In the genomic region with DNA sequence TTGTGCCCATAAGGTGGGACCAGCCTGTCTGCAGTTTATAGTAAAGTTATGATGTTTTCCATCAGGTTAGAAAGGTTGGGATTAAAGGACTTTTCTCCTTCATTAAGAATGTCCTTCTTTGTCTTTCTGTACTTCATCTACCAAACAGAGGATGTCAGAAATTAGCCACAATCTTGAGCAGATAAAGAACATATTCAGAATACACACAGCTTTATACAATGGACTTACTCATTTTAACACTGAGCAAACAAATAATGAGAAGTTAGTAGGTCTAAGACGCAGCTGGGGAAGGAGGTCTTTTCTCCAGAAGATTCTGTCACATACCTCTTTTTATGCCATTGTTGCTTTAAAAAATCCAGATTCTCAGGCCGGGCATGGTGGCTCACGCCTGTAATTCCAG, we compare ENCODE assay signal across 29 cellular contexts. TPM values are rescaled to one million over a fixed set of nuclear protein-coding genes. Genes with fewer than 3 reads are reported as not detected.
DNase-seq lines count a peak whose midpoint lies in the region; ATAC-seq, FAIRE-seq and TF ChIP-seq lines count a peak whose summit lies in the region.
"Had no signal": no experiment of that assay in that cellular context is flagged by ENCODE, and none has a peak within 500 bp of the region (broad histone marks: within the 10 kb centered on the region; RNA-seq: fewer than 3 reads in every experiment).

No MANE protein-coding gene starts in this region.

- FAIRE-seq in urothelium cell line (lab: Jason Lieb, UNC) = peak; percentile 13
- FAIRE-seq: A204.1, GM12878, GM12892, GM18507 had no signal

- peaks cover 2% of the 10 kb centered on the region for H3K9me3 Mint-ChIP-seq in Calu3 (ENCODE audit: low read depth, unreplicated experiment)
- H3K9me3 Mint-ChIP-seq: CD14-positive monocyte; CD4-positive, alpha-beta memory T cell; CD4-positive, CD25-positive, alpha-beta regulatory T cell; CD8-positive, alpha-beta memory T cell had no signal

- H3K4me3 Mint-ChIP-seq in Calu3 (ENCODE audit: low read depth, unreplicated experiment) = no peak overlapping the region
- H3K4me3 Mint-ChIP-seq in T-helper 17 cell = no peak overlapping the region
- H3K4me3 Mint-ChIP-seq: CD14-positive monocyte; CD4-positive, alpha-beta memory T cell; CD4-positive, CD25-positive, alpha-beta regulatory T cell; CD8-positive, alpha-beta memory T cell had no signal

- DNase-seq in Calu3 = no peak
- DNase-seq in T-helper 17 cell = no peak
- peak; percentile 63 for DNase-seq in foreskin melanocyte
- DNase-seq in urothelium cell line (ENCODE audit: low spot score) = no peak
- no peak for DNase-seq in NCI-H524 treated with DMSO at 0.1 percent for 48 hours (lab: John Stamatoyannopoulos, UW)
- no peak for DNase-seq in cardiac septum (ENCODE audit: low spot score)
- no peak for DNase-seq in central memory CD4-positive, alpha-beta T cell
- DNase-seq: 8988T; ACHN; BE2C; C1 segment of cervical spinal cord; Caco-2; CD4-positive, alpha-beta memory T cell; CD4-positive, CD25-positive, alpha-beta regulatory T cell; CD8-positive, alpha-beta memory T cell; DMS 273 treated with DMSO at 0.1 percent for 48 hours; DMS153; DMS53; DMS79; DND-41; EL; GDM1 had no signal

- BruUV-seq in Calu3 (replicated peaks; lab: Mats Ljungman, UMichigan) = no TSS peak

- TF ChIP-seq CTCF in Calu3 (IDR thresholded peaks at IDR 0.05; ENCODE audit: unreplicated experiment) = no peak

- CTCF ChIA-PET in Calu3 (lab: Charles Lee) = no interaction called here

- peaks cover 82% of the 10 kb centered on the region for H3K4me1 Mint-ChIP-seq in Calu3 (ENCODE audit: low read depth, unreplicated experiment)
- H3K4me1 Mint-ChIP-seq in T-helper 17 cell = peaks cover 63% of the 10 kb centered on the region

- intact Hi-C loops in Calu3 (cut with micrococcal nuclease; ENCODE audit: unreplicated experiment) (no loop called here), cardiac septum (cut with DNase I) (no loop called here)

- H3K36me3 Mint-ChIP-seq in Calu3 (ENCODE audit: insufficient read depth, unreplicated experiment) (peaks cover 24% of the 10 kb centered on the region), T-helper 17 cell (ENCODE audit: low read depth) (no peaks in the 10 kb centered on the region)

- H3K27me3 Mint-ChIP-seq in Calu3 (ENCODE audit: unreplicated experiment) (no peaks in the 10 kb centered on the region), T-helper 17 cell (no peaks in the 10 kb centered on the region)
- H3K27me3 Mint-ChIP-seq: CD4-positive, alpha-beta memory T cell; CD4-positive, CD25-positive, alpha-beta regulatory T cell; CD8-positive, alpha-beta memory T cell had no signal

- ATAC-seq in T-helper 17 cell (no peak), HG02970 (IDR thresholded peaks at IDR 0.05; ENCODE audit: low FRiP score, unreplicated experiment) (no peak)
- ATAC-seq: GM12878 had no signal

- H3K27ac Mint-ChIP-seq in Calu3 (ENCODE audit: unreplicated experiment) (peak overlapping the region; percentile 69), T-helper 17 cell (peak overlapping the region; percentile 97)
- H3K27ac Mint-ChIP-seq: CD14-positive monocyte had no signal

- no peaks in the 10 kb centered on the region for H3K9me3 ChIP-seq in T-helper 17 cell (ENCODE audit: control insufficient read depth, low read length, poor library complexity, severe bottlenecking)
- H3K9me3 ChIP-seq: BE2C, BLaER1, Caco-2 had no signal

RNA-seq across cellular contexts. Expression of a gene that starts 57.0 kb away (rescaled TPM):
- total RNA-seq in Calu3 (2022) (9.3 and 10.7 TPM in 2 replicates), T-helper 17 cell (1 to 10 TPM; 5.9 to 9.6 TPM), cardiac septum (0.35 TPM)
